ENCODE assay signal across 9 cellular contexts in the genomic region with DNA sequence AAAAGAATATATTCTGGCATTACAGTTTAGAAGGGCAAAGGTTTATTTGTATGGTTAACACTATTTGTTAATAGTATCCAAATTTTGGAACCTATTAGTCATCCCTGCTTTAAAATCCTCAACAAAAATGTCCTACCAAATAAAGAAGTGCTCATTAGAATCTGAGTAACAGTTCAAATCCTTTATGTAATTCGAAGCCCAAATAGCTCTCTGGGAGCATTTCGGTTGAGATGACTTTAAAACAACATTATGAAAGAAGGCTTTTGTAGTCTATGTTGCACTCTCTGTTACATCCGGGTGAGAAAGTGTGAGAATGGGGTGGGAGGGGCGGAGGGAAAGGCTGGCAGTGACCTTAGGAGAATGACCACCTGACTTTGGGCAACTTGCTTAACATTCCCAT. TPM values are rescaled to one million over a fixed set of nuclear protein-coding genes. Genes with fewer than 3 reads are reported as not detected.
A peak's percentile ranks its signal among the peaks of the same experiment; 100 is the strongest.
DNase-seq lines count a peak whose midpoint lies in the region; ATAC-seq and TF ChIP-seq lines count a peak whose summit lies in the region.
"Had no signal": no experiment of that assay in that cellular context is flagged by ENCODE, and none has a peak within 500 bp of the region (broad histone marks: within the 10 kb centered on the region; RNA-seq: fewer than 3 reads in every experiment).

No MANE protein-coding gene starts in this region.

- H3K4me1 ChIP-seq in RWPE2 (ENCODE audit: insufficient read depth, poor library complexity, severe bottlenecking) (peaks cover 24% of the 10 kb centered on the region), stomach (peaks cover 14 to 80% (median 33%) of the 10 kb centered on the region in 4 donors), ovary (ENCODE audit: insufficient read depth) (no peaks in the 10 kb centered on the region)

- H3K36me3 ChIP-seq in RWPE2 (ENCODE audit: low read depth) (peaks cover 91% of the 10 kb centered on the region), stomach (peaks cover 0 to 28% (median 8%) of the 10 kb centered on the region in 4 donors), ovary (no peaks in the 10 kb centered on the region)

- H3K27ac ChIP-seq in RWPE2 (ENCODE audit: poor library complexity, severe bottlenecking) (peak overlapping the region; percentile 43), stomach (peak overlapping the region; percentile 54 to 76 (median 65)), ovary (no peak overlapping the region)
- H3K27ac ChIP-seq: parathyroid adenoma had no signal

- no peak for TF ChIP-seq CTCF in RWPE2 (IDR thresholded peaks at IDR 0.05; ENCODE audit: poor library complexity, severe bottlenecking)
- TF ChIP-seq CTCF in fibroblast of mammary gland (conservative IDR thresholded peaks at IDR 0.05; ENCODE audit: control insufficient read depth, insufficient read depth, low read depth, low read length), result no peak
- TF ChIP-seq CTCF in stomach (IDR thresholded peaks at IDR 0.05), result no peak
- TF ChIP-seq CTCF in ovary (IDR thresholded peaks at IDR 0.05), result no peak

- ATAC-seq in activated T-cell treated with anti-CD3 and anti-CD28 coated beads, Interleukin-2, amount 50 U/mL, for 72 hours (replicated peaks in 1 of 2), result no peak
- ATAC-seq in RWPE2 (ENCODE audit: low read depth), result no peak

- peaks cover 26 to 64% of the 10 kb centered on the region in 2 donors for H3K36me3 Mint-ChIP-seq in activated T-cell treated with anti-CD3 and anti-CD28 coated beads, Interleukin-2, amount 50 U/mL, for 72 hours (ENCODE audit: insufficient read depth in 2 of 2)

- H3K27me3 Mint-ChIP-seq in activated T-cell treated with anti-CD3 and anti-CD28 coated beads, Interleukin-2, amount 50 U/mL, for 72 hours (ENCODE audit: low read depth), result no peaks in the 10 kb centered on the region

- 51 to 65% (median 58%) methylated on average over 4 of the region's 4 CpGs for WGBS in stomach, 5 donors
- 60 to 72% (median 68%) methylated on average over 4 of the region's 4 CpGs for WGBS in ovary, 3 donors

- H3K27me3 ChIP-seq in RWPE2 (ENCODE audit: insufficient read depth, poor library complexity, severe bottlenecking) (no peaks in the 10 kb centered on the region), stomach (no peaks in the 10 kb centered on the region), ovary (no peaks in the 10 kb centered on the region)

- H3K9me3 Mint-ChIP-seq in activated T-cell treated with anti-CD3 and anti-CD28 coated beads, Interleukin-2, amount 50 U/mL, for 72 hours, result no peaks in the 10 kb centered on the region

- peaks cover 72% of the 10 kb centered on the region for H3K4me1 Mint-ChIP-seq in activated T-cell treated with anti-CD3 and anti-CD28 coated beads, Interleukin-2, amount 50 U/mL, for 72 hours (ENCODE audit: low read depth)

- no peak for DNase-seq in activated T-cell treated with anti-CD3 and anti-CD28 coated beads, Interleukin-2, amount 50 U/mL, for 72 hours
- no peak for DNase-seq in activated T-cell treated with anti-CD3 and anti-CD28 coated beads, Interleukin-2, amount 50 U/mL, for 48 hours
- DNase-seq in RWPE2 (ENCODE audit: low spot score) (no peak), fibroblast of mammary gland (ENCODE audit: low read depth) (peak; percentile 56), stomach (no peak), cerebellar nuclear complex (lab: John Stamatoyannopoulos, UW) (no peak), NCI-H2171 (lab: John Stamatoyannopoulos, UW) (no peak), ovary (no peak)

- peak overlapping the region; percentile 80 to 87 for H3K4me3 Mint-ChIP-seq in activated T-cell treated with anti-CD3 and anti-CD28 coated beads, Interleukin-2, amount 50 U/mL, for 72 hours

- no peak overlapping the region for H3K4me3 ChIP-seq in RWPE2 (ENCODE audit: severe bottlenecking)
- H3K4me3 ChIP-seq in fibroblast of mammary gland (ENCODE audit: control insufficient read depth, low read depth, low read length), result no peak overlapping the region
- H3K4me3 ChIP-seq in stomach, result no peak overlapping the region
- H3K4me3 ChIP-seq in ovary, result no peak overlapping the region

- peak overlapping the region; percentile 95 for H3K27ac Mint-ChIP-seq in activated T-cell treated with anti-CD3 and anti-CD28 coated beads, Interleukin-2, amount 50 U/mL, for 72 hours

- H3K9me3 ChIP-seq in RWPE2 (ENCODE audit: severe bottlenecking), result no peaks in the 10 kb centered on the region
- no peaks in the 10 kb centered on the region for H3K9me3 ChIP-seq in stomach
- no peaks in the 10 kb centered on the region for H3K9me3 ChIP-seq in ovary

- TF ChIP-seq POLR2A in stomach (IDR thresholded peaks at IDR 0.05), result no peak
- no peak for TF ChIP-seq POLR2A in ovary (IDR thresholded peaks at IDR 0.05)

- intact Hi-C loops in stomach (cut with DNase I; ENCODE audit: low total_unique reads) (no loop called here), ovary (cut with DNase I) (no loop called here)

- TF ChIP-seq EP300 in stomach (IDR thresholded peaks at IDR 0.05) (no peak), ovary (IDR thresholded peaks at IDR 0.05) (no peak)

RNA-seq across cellular contexts. Expression of gene SLC38A1, which starts 59.7 kb away (rescaled TPM):
- total RNA-seq in activated T-cell treated with anti-CD3 and anti-CD28 coated beads, Interleukin-2, amount 50 U/mL, for 72 hours, result 100 to 1,000 TPM; 265 to 277 TPM
- total RNA-seq in stomach (100 to 1,000 TPM in 3 of 5 donors, 10 to 100 TPM in 2; 50.7 to 164 (median 115) TPM), ovary (10 to 100 TPM; 21.9 to 86.3 (median 28.6) TPM)
- polyA plus RNA-seq in stomach (10 to 100 TPM in 1 of 3 donors, 1 to 10 TPM in 2; 3.2 to 14.0 (median 4.7) TPM), ovary (10 to 100 TPM in 1 of 2 donors, 1 to 10 TPM in 1; 4.6 to 20.4 TPM)

Comparison
In these comparisons a context has a peak if more than half of its experiments do, and no peak if none do; other contexts are left out.
1. H3K27ac ChIP-seq: peak in RWPE2 (single experiment) and stomach (5 of 5); none in ovary (0 of 2).